ENCODE assay signal across 25 cellular contexts in the genomic region with DNA sequence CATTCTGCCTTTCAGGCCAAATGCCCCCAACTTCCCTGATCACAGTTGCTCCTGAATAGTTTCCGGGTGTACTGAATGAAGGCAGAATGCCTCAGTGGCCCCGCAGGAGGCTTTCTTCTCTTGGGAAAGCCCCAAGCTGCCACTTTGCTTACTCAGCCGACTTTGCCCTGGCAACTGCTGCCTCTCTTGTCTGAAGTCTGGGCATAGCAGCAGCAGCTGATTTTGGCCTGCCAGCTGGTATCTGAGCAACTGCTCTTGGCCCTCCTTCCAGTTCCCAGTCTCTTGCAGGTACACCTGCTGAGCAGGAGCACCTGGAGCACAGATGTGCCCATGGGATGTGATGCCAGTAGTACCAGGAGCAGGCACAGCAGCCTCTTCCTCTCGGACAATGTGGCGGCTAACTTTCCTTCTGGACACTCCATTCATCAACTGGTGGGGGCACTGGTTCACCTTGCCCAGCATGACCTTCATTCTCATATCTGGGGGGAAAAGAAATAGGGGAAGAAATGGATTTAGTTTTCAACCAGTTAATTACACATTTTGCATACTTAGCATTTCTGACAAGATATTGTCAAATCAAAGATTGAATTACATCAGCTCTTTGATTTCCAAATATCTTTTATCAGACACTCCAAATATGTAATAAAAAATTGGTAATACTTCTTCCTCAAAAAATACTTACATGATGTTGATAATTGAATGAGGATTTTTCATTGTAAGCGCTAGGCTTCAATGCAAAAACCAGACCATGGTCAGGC.
A peak's percentile ranks its signal among the peaks of the same experiment; 100 is the strongest.
DNase-seq lines count a peak whose midpoint lies in the region; ATAC-seq and TF ChIP-seq lines count a peak whose summit lies in the region.
"Had no signal": no experiment of that assay in that cellular context is flagged by ENCODE, and none has a peak within 500 bp of the region (broad histone marks: within the 10 kb centered on the region; RNA-seq: fewer than 3 reads in every experiment).

No MANE protein-coding gene starts in this region.

- H2BK120ac ChIP-seq in IMR-90 (ENCODE audit: low read depth, low read length) = no peak overlapping the region

- H3K79me2 ChIP-seq in OCI-LY7 (ENCODE audit: insufficient read depth, low read depth, low read length) = no peaks in the 10 kb centered on the region

- no peak overlapping the region for H3K14ac ChIP-seq in IMR-90 (replicated peaks; ENCODE audit: low read depth, low read length)

- H2BK15ac ChIP-seq in IMR-90 (ENCODE audit: low read depth, low read length) = no peak overlapping the region

- dilution Hi-C loops in IMR-90 (cut with HindIII; ENCODE audit: low sequenced_read_pairs, unreplicated experiment) = no loop called here

- no peak overlapping the region for H2AFZ ChIP-seq in IMR-90 (replicated peaks; ENCODE audit: low read length, poor library complexity)
- H2AFZ ChIP-seq in OCI-LY7 (ENCODE audit: low read length) = no peak overlapping the region

- POLR2A ChIA-PET in IMR-90 (lab: Charles Lee; ENCODE audit: unreplicated experiment) = no interaction called here
- POLR2A ChIA-PET in WTC11 (lab: Charles Lee) = no interaction called here
- POLR2A ChIA-PET in OCI-LY7 (lab: Charles Lee) = interaction anchor here (0.9 to 1.2 kb wide), 2 partner anchors 10 to 25 kb away, joined by 3 to 4 read pairs; no protein-coding TSS in a partner anchor

- 71% methylated on average over 2 of the region's 6 CpGs; no CpG with 5 or more reads in 1 of the 2 experiments for WGBS in IMR-90 (ENCODE audit: extremely low coverage in 2 of 2, insufficient read length in 1 of 2), 2 experiments
- 67 to 70% methylated on average over 6 of the region's 6 CpGs for WGBS in lower leg skin, 2 donors

- intact Hi-C loops in IMR-90 (cut with micrococcal nuclease) (no loop called here), OCI-LY7 (cut with micrococcal nuclease; ENCODE audit: unreplicated experiment) (no loop called here), lower leg skin (cut with DNase I; ENCODE audit: low total_unique reads) (no loop called here)

- H3K4me3 ChIP-seq in IMR-90 (ENCODE audit: insufficient read depth, low read depth, low read length) = no peak overlapping the region
- no peak overlapping the region for H3K4me3 ChIP-seq in OCI-LY7 (ENCODE audit: low read depth, low read length, poor library complexity, severe bottlenecking)
- no peak overlapping the region for H3K4me3 ChIP-seq in lower leg skin (ENCODE audit: low read depth, poor library complexity, severe bottlenecking)
- H3K4me3 ChIP-seq: esophagus muscularis mucosa, ovary had no signal

- H3K9me3 Mint-ChIP-seq in WTC11 = no peaks in the 10 kb centered on the region
- H3K9me3 Mint-ChIP-seq: activated CD4-positive, alpha-beta memory T cell treated with anti-CD3 and anti-CD28 coated beads, Interleukin-2, amount 10 ng/mL, durations not matched to agents 7 days and 5 days had no signal

- no peak overlapping the region for H2BK20ac ChIP-seq in IMR-90 (ENCODE audit: low read depth, low read length)

- H3K4me1 Mint-ChIP-seq in WTC11 = no peaks in the 10 kb centered on the region
- H3K4me1 Mint-ChIP-seq: activated CD4-positive, alpha-beta memory T cell treated with anti-CD3 and anti-CD28 coated beads, Interleukin-2, amount 10 ng/mL, durations not matched to agents 7 days and 5 days; memory B cell; naive thymus-derived CD8-positive, alpha-beta T cell had no signal

- H3K36me3 ChIP-seq in IMR-90 (ENCODE audit: control insufficient read depth, insufficient read depth, low read length) (no peaks in the 10 kb centered on the region), OCI-LY7 (ENCODE audit: insufficient read depth, low read length) (no peaks in the 10 kb centered on the region)
- H3K36me3 ChIP-seq: brain microvascular endothelial cell, esophagus muscularis mucosa, ovary had no signal

- H3K27ac Mint-ChIP-seq in WTC11 = no peak overlapping the region
- H3K27ac Mint-ChIP-seq: activated CD4-positive, alpha-beta memory T cell treated with anti-CD3 and anti-CD28 coated beads, Interleukin-2, amount 10 ng/mL, durations not matched to agents 7 days and 5 days; memory B cell; naive thymus-derived CD8-positive, alpha-beta T cell had no signal

- no TSS peak for BruUV-seq in IMR-90 (replicated peaks; lab: Mats Ljungman, UMichigan)
- BruUV-seq in OCI-LY7 (replicated peaks; lab: Mats Ljungman, UMichigan) = no TSS peak

- no peak overlapping the region for H3K9ac ChIP-seq in IMR-90 (ENCODE audit: low read depth, low read length)

- no peak for TF ChIP-seq CTCF in IMR-90 (conservative IDR thresholded peaks at IDR 0.05; ENCODE audit: low read depth, low read length)
- no peak for TF ChIP-seq CTCF in WTC11 (IDR thresholded peaks at IDR 0.05)
- TF ChIP-seq CTCF in OCI-LY7 (conservative IDR thresholded peaks at IDR 0.05; ENCODE audit: low read length) = no peak
- TF ChIP-seq CTCF in lower leg skin (IDR thresholded peaks at IDR 0.05) = no peak

- H3K23ac ChIP-seq in IMR-90 (ENCODE audit: low read depth, low read length) = no peak overlapping the region

- CTCF ChIA-PET in IMR-90 (lab: Yijun Ruan, JAX) = no interaction called here
- CTCF ChIA-PET in WTC11 (lab: Charles Lee) = interaction anchor here (1.0 to 1.5 kb wide), 9 partner anchors 10 to 341 kb away, joined by 3 to 6 read pairs (median 5); no protein-coding TSS in a partner anchor
- CTCF ChIA-PET in OCI-LY7 (lab: Charles Lee; ENCODE audit: unreplicated experiment) = no interaction called here

- no peaks in the 10 kb centered on the region for H3K27me3 Mint-ChIP-seq in WTC11 (ENCODE audit: low read depth)
- H3K27me3 Mint-ChIP-seq: activated CD4-positive, alpha-beta memory T cell treated with anti-CD3 and anti-CD28 coated beads, Interleukin-2, amount 10 ng/mL, durations not matched to agents 7 days and 5 days; memory B cell had no signal

- no peaks in the 10 kb centered on the region for H3K79me1 ChIP-seq in IMR-90 (ENCODE audit: low read depth in 1 of 2, low read length in 2 of 2)

- no peak overlapping the region for H4K91ac ChIP-seq in IMR-90 (ENCODE audit: insufficient read depth, low read depth, low read length)

- no peak overlapping the region for H3K56ac ChIP-seq in IMR-90 (ENCODE audit: extremely low read depth, insufficient read depth, low read length)

- H4K8ac ChIP-seq in IMR-90 (ENCODE audit: low read depth in 2 of 2, low read length in 2 of 2) = no peak overlapping the region

- H2BK5ac ChIP-seq in IMR-90 (ENCODE audit: low read depth, low read length, poor library complexity, severe bottlenecking) = no peak overlapping the region

- no peaks in the 10 kb centered on the region for H3K9me1 ChIP-seq in IMR-90 (ENCODE audit: insufficient read depth, low read length)

- H3K4me2 ChIP-seq in IMR-90 (ENCODE audit: low read depth, low read length) = no peak overlapping the region
- no peak overlapping the region for H3K4me2 ChIP-seq in OCI-LY7 (ENCODE audit: low read length)

- no peak overlapping the region for H3K18ac ChIP-seq in IMR-90 (ENCODE audit: low read depth, low read length)

- no peak overlapping the region for H2AK9ac ChIP-seq in IMR-90 (replicated peaks; ENCODE audit: low read depth, low read length, poor library complexity)

- in situ Hi-C loops in IMR-90 (cut with MboI; ENCODE audit: low sequenced_read_pairs) = no loop called here

- no peak overlapping the region for H2AK5ac ChIP-seq in IMR-90 (ENCODE audit: low read depth, low read length)

- H3K9me2 ChIP-seq in OCI-LY7 (ENCODE audit: insufficient read depth, low read length) = no peaks in the 10 kb centered on the region

- no peaks in the 10 kb centered on the region for H4K20me1 ChIP-seq in IMR-90 (ENCODE audit: insufficient read depth, low read length)
- no peaks in the 10 kb centered on the region for H4K20me1 ChIP-seq in OCI-LY7 (ENCODE audit: insufficient read depth, low read length)

- TF ChIP-seq POLR2A in IMR-90 (IDR thresholded peaks at IDR 0.05; ENCODE audit: low read depth, low read length) (no peak), lower leg skin (IDR thresholded peaks at IDR 0.05) (no peak)

- H3K27me3 ChIP-seq in IMR-90 (ENCODE audit: control insufficient read depth, insufficient read depth, low read length) = no peaks in the 10 kb centered on the region
- H3K27me3 ChIP-seq: brain microvascular endothelial cell, esophagus muscularis mucosa, ovary had no signal

- H3K27ac ChIP-seq in IMR-90 (ENCODE audit: insufficient read depth, low read length) (no peak overlapping the region), OCI-LY7 (ENCODE audit: low read depth, low read length, poor library complexity, severe bottlenecking) (no peak overlapping the region)
- H3K27ac ChIP-seq: brain microvascular endothelial cell, esophagus muscularis mucosa, HL-60, ovary had no signal

- ATAC-seq in IMR-90 (ENCODE audit: low read depth) (no peak), WTC11 (no peak)
- ATAC-seq: HCT116; naive thymus-derived CD8-positive, alpha-beta T cell; right cardiac atrium had no signal

- H3K9me3 ChIP-seq in IMR-90 (ENCODE audit: control insufficient read depth, insufficient read depth, low read length) (peaks cover 4% of the 10 kb centered on the region; the same call in 1 of the 2 replicates), OCI-LY7 (ENCODE audit: low read length) (no peaks in the 10 kb centered on the region)
- H3K9me3 ChIP-seq: esophagus muscularis mucosa, ovary had no signal

- H4K5ac ChIP-seq in IMR-90 (ENCODE audit: low read depth, low read length) = no peak overlapping the region

- no peak overlapping the region for H3K4ac ChIP-seq in IMR-90 (ENCODE audit: low read depth, low read length)

- H3K4me3 Mint-ChIP-seq in WTC11 = no peak overlapping the region
- H3K4me3 Mint-ChIP-seq: activated CD4-positive, alpha-beta memory T cell treated with anti-CD3 and anti-CD28 coated beads, Interleukin-2, amount 10 ng/mL, durations not matched to agents 7 days and 5 days; memory B cell; naive thymus-derived CD8-positive, alpha-beta T cell had no signal

- no peaks in the 10 kb centered on the region for H3K36me3 Mint-ChIP-seq in WTC11
- H3K36me3 Mint-ChIP-seq: memory B cell; naive thymus-derived CD8-positive, alpha-beta T cell had no signal

- no peaks in the 10 kb centered on the region for H3K4me1 ChIP-seq in IMR-90 (ENCODE audit: control insufficient read depth, insufficient read depth, low read length)
- H3K4me1 ChIP-seq in OCI-LY7 (ENCODE audit: insufficient read depth, low read length, poor library complexity, severe bottlenecking) = no peaks in the 10 kb centered on the region
- H3K4me1 ChIP-seq: esophagus muscularis mucosa had no signal

- TF ChIP-seq RAD21 in IMR-90 (IDR thresholded peaks at IDR 0.05; ENCODE audit: low read length) = no peak

- peak; percentile 92 for DNase-seq in DMS53 (lab: John Stamatoyannopoulos, UW)
- no peak for DNase-seq in IMR-90
- DNase-seq in kidney tubule cell (ENCODE audit: low spot score) = peak; percentile 72
- DNase-seq in renal cortical epithelial cell (ENCODE audit: low read depth) = peak; percentile 22
- DNase-seq in WTC11 (ENCODE audit: low spot score) = no peak
- no peak for DNase-seq in OCI-LY7 (ENCODE audit: low spot score)
- no peak for DNase-seq in lower leg skin (ENCODE audit: low spot score in 2 of 2)
- DNase-seq: activated CD4-positive, alpha-beta memory T cell treated with anti-CD3 and anti-CD28 coated beads, Interleukin-2, amount 10 ng/mL, durations not matched to agents 7 days and 5 days; activated gamma-delta T cell treated with Interleukin-2 at 50 U/mL for 16 hours; activated T-cell treated with anti-CD3 and anti-CD28 coated beads for 4 hours; brain microvascular endothelial cell; DMS153; effector CD8-positive, alpha-beta T cell; GDM1; islet precursor cell; naive thymus-derived CD8-positive, alpha-beta T cell; NCI-H1436 treated with DMSO at 0.1 percent for 48 hours; NCI-H2171; ovary; right cardiac atrium; T1000 had no signal

Comparison
In these comparisons a context has a peak if more than half of its experiments do, and no peak if none do; other contexts are left out.
1. DNase-seq: peak in DMS53 (single experiment), kidney tubule cell (single experiment) and renal cortical epithelial cell (single experiment); none in IMR-90 (single experiment), WTC11 (single experiment), OCI-LY7 (single experiment) and lower leg skin (0 of 2).